ENCODE assay signal across 1 cellular context in the genomic region with DNA sequence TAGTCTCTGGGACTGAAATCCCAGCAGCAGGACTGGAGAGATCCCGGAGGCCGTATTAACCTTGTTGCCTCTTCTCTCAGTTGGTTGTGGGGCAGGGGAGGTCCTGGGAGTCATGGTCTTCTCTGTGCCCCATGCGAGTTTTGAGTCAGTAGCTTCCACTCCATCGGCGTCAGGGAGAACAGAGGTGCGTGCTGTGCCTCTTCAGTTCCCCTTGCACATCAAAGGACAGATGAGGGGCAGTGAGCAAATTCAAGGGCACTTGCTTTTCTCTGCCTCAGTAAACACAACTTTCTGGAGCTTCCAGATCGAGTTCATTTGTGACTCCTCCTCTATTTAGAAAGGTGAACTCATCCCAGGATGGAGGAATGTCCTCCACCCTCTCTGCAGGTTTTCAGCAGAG.
TF ChIP-seq lines count a peak whose summit lies in the region.

No MANE protein-coding gene starts in this region.

TF ChIP-seq in IMR-90, 13 proteins besides CTCF, POLR2A, EP300 and RAD21:
- no peak for TF ChIP-seq BHLHE40 (IDR thresholded peaks at IDR 0.05; ENCODE audit: low read depth, low read length)
- TF ChIP-seq CHD1 (IDR thresholded peaks at IDR 0.05; ENCODE audit: low read depth, low read length), result no peak
- TF ChIP-seq, protein P1, sequence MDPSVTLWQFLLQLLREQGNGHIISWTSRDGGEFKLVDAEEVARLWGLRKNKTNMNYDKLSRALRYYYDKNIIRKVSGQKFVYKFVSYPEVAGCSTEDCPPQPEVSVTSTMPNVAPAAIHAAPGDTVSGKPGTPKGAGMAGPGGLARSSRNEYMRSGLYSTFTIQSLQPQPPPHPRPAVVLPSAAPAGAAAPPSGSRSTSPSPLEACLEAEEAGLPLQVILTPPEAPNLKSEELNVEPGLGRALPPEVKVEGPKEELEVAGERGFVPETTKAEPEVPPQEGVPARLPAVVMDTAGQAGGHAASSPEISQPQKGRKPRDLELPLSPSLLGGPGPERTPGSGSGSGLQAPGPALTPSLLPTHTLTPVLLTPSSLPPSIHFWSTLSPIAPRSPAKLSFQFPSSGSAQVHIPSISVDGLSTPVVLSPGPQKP (IDR thresholded peaks at IDR 0.05; ENCODE audit: borderline replicate concordance, low read depth, low read length), result no peak
